1 cellular context compared by ENCODE assay signal in genomic region chr6:139161817-139162284, GRCh38.
TF ChIP-seq lines count a peak whose summit lies in the region.

No MANE protein-coding gene starts in this region.

TF ChIP-seq in SK-N-SH, 30 proteins besides CTCF, POLR2A, EP300 and RAD21 (continued from another document):
- TF ChIP-seq MAX (IDR thresholded peaks at IDR 0.05; ENCODE audit: low read depth) (no peak), EZH2phosphoT487 (IDR thresholded peaks at IDR 0.05; ENCODE audit: borderline replicate concordance, low read depth) (no peak), JUND (IDR thresholded peaks at IDR 0.05) (no peak), USF1 (IDR thresholded peaks at IDR 0.05; ENCODE audit: borderline replicate concordance, low read depth) (no peak), CHD2 (IDR thresholded peaks at IDR 0.05; ENCODE audit: low read length, partially characterized antibody) (no peak), RFX5 (IDR thresholded peaks at IDR 0.05; ENCODE audit: low read length) (no peak), IRF3 (IDR thresholded peaks at IDR 0.05; ENCODE audit: low read depth, low read length) (no peak), RXRA (IDR thresholded peaks at IDR 0.05; ENCODE audit: borderline replicate concordance, low read depth) (no peak), GABPA (IDR thresholded peaks at IDR 0.05; ENCODE audit: low read depth) (no peak), TEAD4 (IDR thresholded peaks at IDR 0.05; ENCODE audit: borderline replicate concordance, insufficient read depth) (no peak)
TF ChIP-seq in SK-N-SH: peak in this region for 0.
